8 cellular contexts compared by ENCODE assay signal in the genomic region with DNA sequence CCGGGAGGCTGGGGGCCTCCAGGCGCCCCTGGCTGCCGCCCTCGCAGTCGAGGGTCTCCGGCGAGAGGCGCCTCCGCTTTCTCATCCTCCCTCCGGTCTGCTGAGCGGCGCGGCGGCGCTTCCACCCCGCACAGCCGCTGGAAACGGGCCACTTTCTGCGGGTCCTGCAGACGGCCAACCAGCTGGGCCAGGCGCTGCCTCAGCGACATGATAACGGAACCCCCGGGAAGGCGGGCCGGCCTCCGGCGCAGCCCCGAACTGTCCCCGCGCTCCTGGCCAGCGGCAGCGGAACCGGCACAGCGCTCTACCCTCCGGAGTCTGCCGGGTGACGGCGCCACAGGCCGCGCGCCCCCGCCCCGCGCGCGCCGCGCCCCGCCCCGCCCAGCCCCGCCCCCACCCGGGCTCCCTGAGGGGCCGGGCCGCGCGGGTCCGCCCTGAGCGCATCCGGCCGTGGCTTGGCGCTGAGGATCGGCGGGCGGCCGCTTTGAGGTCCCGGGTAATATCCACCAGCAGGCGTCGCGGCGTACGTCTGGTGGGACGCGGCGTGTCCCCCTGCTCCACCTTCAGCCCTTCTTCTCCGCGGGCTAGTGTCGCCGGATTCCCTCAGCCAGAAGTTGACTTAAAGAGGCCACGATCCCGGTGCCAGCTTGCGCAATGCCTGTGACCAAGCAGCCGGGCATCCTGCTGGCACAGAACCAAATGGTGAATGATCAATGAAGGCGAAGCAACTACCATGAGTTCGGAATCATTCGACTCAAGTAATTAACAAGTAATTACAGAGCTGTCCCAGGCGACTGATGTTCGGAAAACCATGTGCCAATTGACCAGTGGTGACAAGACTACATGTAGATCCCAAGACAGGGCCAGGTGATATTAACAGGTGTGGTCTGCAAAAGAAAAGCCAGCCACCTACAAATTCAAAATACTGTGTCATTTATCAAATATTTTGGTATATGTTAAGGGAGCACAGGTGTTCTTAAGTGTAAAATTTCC. TPM values are rescaled to one million over a fixed set of nuclear protein-coding genes. Genes with fewer than 3 reads are reported as not detected.
DNase-seq lines count a peak whose midpoint lies in the region; ATAC-seq and TF ChIP-seq lines count a peak whose summit lies in the region.

A gene with protein sequence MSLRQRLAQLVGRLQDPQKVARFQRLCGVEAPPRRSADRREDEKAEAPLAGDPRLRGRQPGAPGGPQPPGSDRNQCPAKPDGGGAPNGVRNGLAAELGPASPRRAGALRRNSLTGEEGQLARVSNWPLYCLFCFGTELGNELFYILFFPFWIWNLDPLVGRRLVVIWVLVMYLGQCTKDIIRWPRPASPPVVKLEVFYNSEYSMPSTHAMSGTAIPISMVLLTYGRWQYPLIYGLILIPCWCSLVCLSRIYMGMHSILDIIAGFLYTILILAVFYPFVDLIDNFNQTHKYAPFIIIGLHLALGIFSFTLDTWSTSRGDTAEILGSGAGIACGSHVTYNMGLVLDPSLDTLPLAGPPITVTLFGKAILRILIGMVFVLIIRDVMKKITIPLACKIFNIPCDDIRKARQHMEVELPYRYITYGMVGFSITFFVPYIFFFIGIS (minus strand): TSS at position 330 of the 993 bp plus-strand sequence. CDS start 121 bp downstream, at position 209.

- ATAC-seq in GM19351 (IDR thresholded peaks at IDR 0.05; ENCODE audit: unreplicated experiment) (peak; percentile 85), HG03469 (IDR thresholded peaks at IDR 0.05; ENCODE audit: unreplicated experiment) (peak; percentile 71), mucosa of descending colon (peak; percentile 93)

- H3K36me3 ChIP-seq in CD8-positive, alpha-beta memory T cell (ENCODE audit: insufficient read depth, low read length), result no peaks in the 10 kb centered on the region
- no peaks in the 10 kb centered on the region for H3K36me3 ChIP-seq in mucosa of descending colon (ENCODE audit: low read depth)

- peaks cover 0 to 7% (median 0%) of the 10 kb centered on the region in 3 donors for H3K36me3 Mint-ChIP-seq in CD8-positive, alpha-beta memory T cell

- H3K4me3 Mint-ChIP-seq in CD8-positive, alpha-beta memory T cell, result peak within 1 kb of the TSS; percentile 97 to 100 (median 99)

- POLR2A ChIA-PET in CD8-positive, alpha-beta memory T cell (lab: Charles Lee), result interaction anchor here (0.6 to 1.6 kb wide), 4 partner anchors 11 to 86 kb away, joined by 3 to 14 read pairs (median 6); a partner anchor contains a TSS

- peaks cover 23% of the 10 kb centered on the region for H3K4me1 ChIP-seq in CD8-positive, alpha-beta memory T cell (ENCODE audit: insufficient read depth, low read length)
- peaks cover 20% of the 10 kb centered on the region for H3K4me1 ChIP-seq in mucosa of descending colon (ENCODE audit: low read depth)

- H3K27ac ChIP-seq in CD8-positive, alpha-beta memory T cell (ENCODE audit: low read depth, low read length), result peak within 1 kb of the TSS; percentile 68

- peak within 1 kb of the TSS; percentile 75 to 99 (median 98) for H3K27ac Mint-ChIP-seq in CD8-positive, alpha-beta memory T cell

- DNase-seq in CD8-positive, alpha-beta memory T cell, result peak; percentile 76 to 89 (median 81)
- DNase-seq in NOMO-1 treated with dmso at 0.1 percent for 144 hours (lab: John Stamatoyannopoulos, UW; ENCODE audit: unreplicated experiment) (peak; percentile 67), activated T-cell treated with anti-CD3 and anti-CD28 coated beads for 1 hour (ENCODE audit: low read depth) (peak; percentile 60), epithelial cell of esophagus (ENCODE audit: low read depth) (peak; percentile 85), mucosa of descending colon (peak; percentile 81 to 90 (median 89))
- peak; percentile 69 for DNase-seq in stimulated activated CD8-positive, alpha-beta memory T cell treated with anti-CD3 and anti-CD28 coated beads, Interleukin-4, amount 100 ng/mL, for 24 hours (ENCODE audit: low read depth)

- no peaks in the 10 kb centered on the region for H3K9me3 Mint-ChIP-seq in CD8-positive, alpha-beta memory T cell

- intact Hi-C loops in mucosa of descending colon (cut with DNase I, micrococcal nuclease), result no loop called here

- TF ChIP-seq CTCF in epithelial cell of esophagus (IDR thresholded peaks at IDR 0.05; ENCODE audit: insufficient read depth, low read depth, low read length, missing control alignments), result peak; percentile 23
- no peak for TF ChIP-seq CTCF in mucosa of descending colon (IDR thresholded peaks at IDR 0.05)

- no peaks in the 10 kb centered on the region for H3K27me3 ChIP-seq in CD8-positive, alpha-beta memory T cell (ENCODE audit: insufficient read depth, low read length, poor library complexity, severe bottlenecking)

- CTCF ChIA-PET in CD8-positive, alpha-beta memory T cell (lab: Charles Lee), result interaction anchor here (0.8 to 3.9 kb wide), 10 partner anchors 9 to 94 kb away, joined by 3 to 14 read pairs (median 3); a partner anchor contains a TSS

- peaks cover 0 to 4% of the 10 kb centered on the region in 2 donors for H3K27me3 Mint-ChIP-seq in CD8-positive, alpha-beta memory T cell

- peaks cover 36 to 49% (median 47%) of the 10 kb centered on the region in 3 donors for H3K4me1 Mint-ChIP-seq in CD8-positive, alpha-beta memory T cell

- peak within 1 kb of the TSS; percentile 96 for H3K4me3 ChIP-seq in CD8-positive, alpha-beta memory T cell (ENCODE audit: low read length)
- H3K4me3 ChIP-seq in epithelial cell of esophagus (ENCODE audit: low read length) (peak within 1 kb of the TSS; percentile 94), mucosa of descending colon (peak within 1 kb of the TSS; percentile 95)

- H3K9me3 ChIP-seq in CD8-positive, alpha-beta memory T cell (ENCODE audit: low read length), result no peaks in the 10 kb centered on the region
- H3K9me3 ChIP-seq in mucosa of descending colon, result no peaks in the 10 kb centered on the region

RNA-seq across cellular contexts. Expression of the gene that starts here (rescaled TPM):
- 10 to 100 TPM; 12.4 to 13.9 TPM for total RNA-seq in CD8-positive, alpha-beta memory T cell
- 15.1 TPM for polyA plus RNA-seq in CD8-positive, alpha-beta memory T cell
- total RNA-seq in mucosa of descending colon, result 10 to 100 TPM; 12.5 to 18.4 (median 17.0) TPM

Comparison
In these comparisons a context has a peak if more than half of its experiments do, and no peak if none do; other contexts are left out.
1. Peak in every context shown above with its lines: DNase-seq, ATAC-seq, H3K4me3 ChIP-seq and H3K27ac ChIP-seq.